19 cellular contexts compared by ENCODE assay signal in the genomic region with DNA sequence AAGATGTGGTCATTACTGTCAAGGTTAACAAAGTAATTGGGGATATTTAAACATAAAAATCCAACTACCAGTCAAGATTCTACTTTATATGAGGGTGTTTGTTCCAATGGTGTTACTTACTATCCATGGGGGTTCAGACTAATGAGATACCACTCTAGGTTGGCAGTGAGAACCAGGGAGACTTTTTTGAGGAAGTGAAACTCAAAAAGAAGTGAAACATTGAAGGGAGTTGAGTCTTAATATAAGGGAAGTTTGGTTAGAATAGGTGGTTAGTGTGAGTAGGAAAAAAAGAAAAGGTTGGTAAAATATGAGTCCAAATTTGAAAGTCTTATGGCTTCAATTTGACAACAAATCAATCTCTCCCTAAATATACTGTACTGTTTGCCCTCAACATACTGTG.
DNase-seq lines count a peak whose midpoint lies in the region; ATAC-seq, FAIRE-seq and TF ChIP-seq lines count a peak whose summit lies in the region.
"Had no signal": no experiment of that assay in that cellular context is flagged by ENCODE, and none has a peak within 500 bp of the region (broad histone marks: within the 10 kb centered on the region; RNA-seq: fewer than 3 reads in every experiment).

No MANE protein-coding gene starts in this region.

- CTCF ChIA-PET in RWPE1 (lab: Yijun Ruan, JAX): no interaction called here

- POLR2A ChIA-PET in RWPE1 (lab: Yijun Ruan, JAX; ENCODE audit: low non-redundant PET): no interaction called here

- no peak for FAIRE-seq in D721Med (lab: Jason Lieb, UNC)

- H3K27ac ChIP-seq in RWPE1: no peak overlapping the region
- H3K27ac ChIP-seq: cardiac muscle cell, ovary, upper lobe of right lung had no signal

- DNase-seq in germinal center (ENCODE audit: low spot score) (peak; percentile 17), hepatic stellate cell (ENCODE audit: low spot score) (no peak), RWPE1 (ENCODE audit: low spot score) (no peak), NCI-H226 (no peak), D721Med (ENCODE audit: insufficient read length, low spot score) (no peak)
- DNase-seq: activated CD4-positive, alpha-beta T cell treated with anti-CD3 and anti-CD28 coated beads, Interleukin-2, amount 10 ng/mL, durations not matched to agents 24 days and 14 days; activated naive CD8-positive, alpha-beta T cell treated with anti-CD3 and anti-CD28 coated beads, Interleukin-2, amount 10 ng/mL, durations not matched to agents 7 days and 5 days; DMS 273 treated with DMSO at 0.1 percent for 48 hours; effector CD4-positive, alpha-beta T cell; left colon; ovary; SHP77; stimulated activated naive CD4-positive, alpha-beta T cell; upper lobe of right lung had no signal

- ATAC-seq in GM18870 (IDR thresholded peaks at IDR 0.05; ENCODE audit: unreplicated experiment) (peak; percentile 86), GM21825 (IDR thresholded peaks at IDR 0.05; ENCODE audit: unreplicated experiment) (peak; percentile 83), HG03469 (IDR thresholded peaks at IDR 0.05; ENCODE audit: unreplicated experiment) (peak; percentile 91)
- ATAC-seq: GM23338, left colon, upper lobe of right lung had no signal

- no peak for TF ChIP-seq CTCF in RWPE1 (conservative IDR thresholded peaks at IDR 0.05; ENCODE audit: low read depth)
- no peak for TF ChIP-seq CTCF in D721Med (IDR thresholded peaks at IDR 0.05; ENCODE audit: insufficient read depth, missing control alignments)
